ENCODE assay signal across 2 cellular contexts in genomic region chr22:50217543-50218152, GRCh38.
TF ChIP-seq lines count a peak whose summit lies in the region.

No MANE protein-coding gene starts in this region.

TF ChIP-seq in H1, 55 proteins besides CTCF, POLR2A, EP300 and RAD21:
- TF ChIP-seq ATF3 (IDR thresholded peaks at IDR 0.05; ENCODE audit: insufficient read depth, low read depth, low read length) = no peak
- no peak for TF ChIP-seq CEBPB (IDR thresholded peaks at IDR 0.05; ENCODE audit: low read depth, low read length)
- TF ChIP-seq TAF1 (IDR thresholded peaks at IDR 0.05; ENCODE audit: low read depth, low read length) = no peak
- no peak for TF ChIP-seq EGR1 (IDR thresholded peaks at IDR 0.05; ENCODE audit: borderline replicate concordance, low read depth, low read length)
- no peak for TF ChIP-seq CTBP2 (IDR thresholded peaks at IDR 0.05; ENCODE audit: borderline replicate concordance, insufficient read depth, insufficient read length, low read length)

TF ChIP-seq in WTC11, 78 proteins besides CTCF, POLR2A, EP300 and RAD21:
- TF ChIP-seq SMAD4 (CRISPR knock-in tag; IDR thresholded peaks at IDR 0.05) (no peak), KAT7 (CRISPR knock-in tag; IDR thresholded peaks at IDR 0.05; ENCODE audit: borderline replicate concordance) (no peak), ZNF512 (CRISPR knock-in tag; IDR thresholded peaks at IDR 0.05; ENCODE audit: borderline replicate concordance) (no peak), ESRRA (CRISPR knock-in tag; IDR thresholded peaks at IDR 0.05; ENCODE audit: borderline replicate concordance) (no peak)
TF ChIP-seq in WTC11: peak in this region for 0.
